ENCODE assay signal across 19 cellular contexts in genomic region chr9:3436629-3437028, GRCh38.
DNase-seq lines count a peak whose midpoint lies in the region; ATAC-seq and TF ChIP-seq lines count a peak whose summit lies in the region.
"Had no signal": no experiment of that assay in that cellular context is flagged by ENCODE, and none has a peak within 500 bp of the region (broad histone marks: within the 10 kb centered on the region; RNA-seq: fewer than 3 reads in every experiment).

No MANE protein-coding gene starts in this region.

- H3K36me3 ChIP-seq in GM23248 (ENCODE audit: low read depth), result no peaks in the 10 kb centered on the region
- H3K36me3 ChIP-seq in PC-3 (ENCODE audit: low read depth, low read length), result no peaks in the 10 kb centered on the region
- H3K36me3 ChIP-seq: gastroesophageal sphincter, prostate gland, spleen, suprapubic skin had no signal

- H3K9me2 ChIP-seq in GM23248 (ENCODE audit: insufficient read depth) (no peaks in the 10 kb centered on the region), PC-3 (replicated peaks; ENCODE audit: low read length) (no peaks in the 10 kb centered on the region)

- no peaks in the 10 kb centered on the region for H3F3A ChIP-seq in GM23248 (ENCODE audit: insufficient read depth)
- no peaks in the 10 kb centered on the region for H3F3A ChIP-seq in PC-3 (ENCODE audit: low read length, unreplicated experiment)

- H3K79me2 ChIP-seq in GM23248 (ENCODE audit: insufficient read depth) (no peaks in the 10 kb centered on the region), PC-3 (ENCODE audit: low read length) (no peaks in the 10 kb centered on the region)

- POLR2A ChIA-PET in PC-3 (lab: Charles Lee; ENCODE audit: unreplicated experiment), result no interaction called here

- no peak overlapping the region for H3K4me3 ChIP-seq in GM23248
- H3K4me3 ChIP-seq in cardiac fibroblast (replicated peaks in 1 of 2; ENCODE audit: low read depth in 2 of 2, low read length in 2 of 2), result no peak overlapping the region
- H3K4me3 ChIP-seq in PC-3 (ENCODE audit: low read length), result no peak overlapping the region
- H3K4me3 ChIP-seq: BLaER1 treated with 17β-estradiol and CSF1 and Interleukin-3, amounts not matched to agents 10 nM and 100 nM; coronary artery; gastroesophageal sphincter; K562; prostate gland; spleen; suprapubic skin had no signal

- no peak overlapping the region for H3K9ac ChIP-seq in GM23248
- H3K9ac ChIP-seq in PC-3 (ENCODE audit: low read length), result no peak overlapping the region
- H3K9ac ChIP-seq: BLaER1 treated with 17β-estradiol and CSF1 and Interleukin-3, amounts not matched to agents 10 nM and 100 nM had no signal

- H4K20me1 ChIP-seq in GM23248 (ENCODE audit: insufficient read depth) (no peaks in the 10 kb centered on the region), PC-3 (ENCODE audit: low read length) (no peaks in the 10 kb centered on the region)
- H4K20me1 ChIP-seq: BLaER1 treated with 17β-estradiol and CSF1 and Interleukin-3, amounts not matched to agents 10 nM and 100 nM had no signal

- H3K9me3 ChIP-seq in GM23248 (ENCODE audit: low read depth), result no peaks in the 10 kb centered on the region
- no peaks in the 10 kb centered on the region for H3K9me3 ChIP-seq in PC-3 (ENCODE audit: low read length)
- H3K9me3 ChIP-seq: BLaER1 treated with 17β-estradiol and CSF1 and Interleukin-3, amounts not matched to agents 10 nM and 100 nM; gastroesophageal sphincter; prostate gland; spleen; suprapubic skin had no signal

- no peak for TF ChIP-seq CTCF in cardiac fibroblast (IDR thresholded peaks at IDR 0.05; ENCODE audit: low read depth, low read length)
- TF ChIP-seq CTCF in PC-3 (conservative IDR thresholded peaks at IDR 0.05; ENCODE audit: low read depth, low read length), result no peak

- WGBS in GM23248 (ENCODE audit: low coverage in 1 of 2, low lambda C conversion rate in 2 of 2, missing lambda C conversion rate in 2 of 2), 2 experiments, result 29 to 30% methylated on average over 3 of the region's 3 CpGs

- DNase-seq in GM23248, result peak; percentile 47
- DNase-seq in NCI-H1105 treated with DMSO at 0.1 percent for 48 hours (lab: John Stamatoyannopoulos, UW), result peak; percentile 91
- peak; percentile 39 to 42 for DNase-seq in cardiac fibroblast (ENCODE audit: low read depth in 2 of 2)
- peak; percentile 43 for DNase-seq in myocyte (ENCODE audit: low read depth)
- no peak for DNase-seq in NCI-H2227 (lab: John Stamatoyannopoulos, UW; ENCODE audit: unreplicated experiment)
- no peak for DNase-seq in PC-3
- DNase-seq: activated CD4-positive, alpha-beta T cell treated with anti-CD3 and anti-CD28 coated beads, Interleukin-2, amount 10 ng/mL, durations not matched to agents 7 days and 5 days; anterior cingulate cortex; left colon; spleen; SW 1271 had no signal

- 0 out of 2 replicates have a peak overlapping the region, but pooled peaks have one; percentile 4 for H3K27ac ChIP-seq in GM23248
- no peak overlapping the region for H3K27ac ChIP-seq in PC-3 (ENCODE audit: low read length)
- H3K27ac ChIP-seq: BLaER1 treated with 17β-estradiol and CSF1 and Interleukin-3, amounts not matched to agents 10 nM and 100 nM; coronary artery; gastroesophageal sphincter; prostate gland; RWPE1; spleen; suprapubic skin had no signal

- H3K27me3 ChIP-seq in GM23248 (replicated peaks; ENCODE audit: insufficient read depth) (no peaks in the 10 kb centered on the region), PC-3 (ENCODE audit: low read length) (no peaks in the 10 kb centered on the region)
- H3K27me3 ChIP-seq: BLaER1 treated with 17β-estradiol and CSF1 and Interleukin-3, amounts not matched to agents 10 nM and 100 nM; gastroesophageal sphincter; spleen; suprapubic skin had no signal

- H3K4me1 ChIP-seq in GM23248 (ENCODE audit: insufficient read depth), result peaks cover 10% of the 10 kb centered on the region
- H3K4me1 ChIP-seq in PC-3 (ENCODE audit: insufficient read depth, low read length), result no peaks in the 10 kb centered on the region
- H3K4me1 ChIP-seq: BLaER1 treated with 17β-estradiol and CSF1 and Interleukin-3, amounts not matched to agents 10 nM and 100 nM; prostate gland had no signal

- CTCF ChIA-PET in PC-3 (lab: Charles Lee), result no interaction called here

- no TSS peak for BruUV-seq in PC-3 (replicated peaks; lab: Mats Ljungman, UMichigan)

- no peak overlapping the region for H2AFZ ChIP-seq in GM23248
- H2AFZ ChIP-seq in PC-3 (ENCODE audit: low read length), result no peak overlapping the region

- intact Hi-C loops in PC-3 (cut with micrococcal nuclease), result no loop called here

- ATAC-seq in HG03196 (IDR thresholded peaks at IDR 0.05; ENCODE audit: unreplicated experiment) (no peak), PC-3 (no peak)
- ATAC-seq: gastroesophageal sphincter, K562, left colon had no signal

- H3K4me2 ChIP-seq in GM23248 (ENCODE audit: unreplicated experiment) (peak overlapping the region; percentile 12), PC-3 (ENCODE audit: low read length) (no peak overlapping the region)
- H3K4me2 ChIP-seq: BLaER1 treated with 17β-estradiol and CSF1 and Interleukin-3, amounts not matched to agents 10 nM and 100 nM had no signal

- in situ Hi-C loops in GM23248 (cut with MboI), result no loop called here

Comparison
In these comparisons a context has a peak if more than half of its experiments do, and no peak if none do; other contexts are left out.
1. DNase-seq: peak in GM23248 (single experiment), NCI-H1105 treated with DMSO at 0.1 percent for 48 hours (single experiment), cardiac fibroblast (2 of 2) and myocyte (single experiment); none in NCI-H2227 (single experiment) and PC-3 (single experiment).